ENCODE assay signal across 1 cellular context in genomic region chr4:22474636-22475310, GRCh38.
A peak's percentile ranks its signal among the peaks of the same experiment; 100 is the strongest.
TF ChIP-seq lines count a peak whose summit lies in the region.

No MANE protein-coding gene starts in this region.

TF ChIP-seq in HepG2, 621 proteins besides CTCF, POLR2A, EP300 and RAD21 (continued from another document and continues in another):
- TF ChIP-seq LCORL (IDR thresholded peaks at IDR 0.05) (no peak), LCORL (CRISPR knock-in tag; IDR thresholded peaks at IDR 0.05) (no peak), ZSCAN25 (CRISPR knock-in tag; IDR thresholded peaks at IDR 0.05) (no peak), ETV6 (CRISPR knock-in tag; conservative IDR thresholded peaks at IDR 0.05) (no peak), GABPB1 (CRISPR knock-in tag; IDR thresholded peaks at IDR 0.05) (no peak), MXI1 (IDR thresholded peaks at IDR 0.05; ENCODE audit: borderline replicate concordance, low read depth, low read length) (no peak), ZNF136 (CRISPR knock-in tag; IDR thresholded peaks at IDR 0.05; ENCODE audit: low read depth) (no peak), SRY (CRISPR knock-in tag; IDR thresholded peaks at IDR 0.05) (no peak), ZBTB4 (CRISPR knock-in tag; IDR thresholded peaks at IDR 0.05; ENCODE audit: borderline replicate concordance) (no peak), IRX3 (CRISPR knock-in tag; IDR thresholded peaks at IDR 0.05; ENCODE audit: borderline replicate concordance, low read depth) (no peak), PATZ1 (CRISPR knock-in tag; IDR thresholded peaks at IDR 0.05) (peak; percentile 41; the same call in 1 of the 2 replicates), ZNF75D (CRISPR knock-in tag; IDR thresholded peaks at IDR 0.05; ENCODE audit: borderline replicate concordance) (no peak), CERS6 (CRISPR knock-in tag; IDR thresholded peaks at IDR 0.05) (no peak), TP53 (CRISPR knock-in tag; conservative IDR thresholded peaks at IDR 0.05) (no peak), HOXD1 (CRISPR knock-in tag; IDR thresholded peaks at IDR 0.05) (no peak), MAFG (CRISPR knock-in tag; IDR thresholded peaks at IDR 0.05) (no peak), TERF1 (CRISPR knock-in tag; IDR thresholded peaks at IDR 0.05) (no peak), POLR2G (IDR thresholded peaks at IDR 0.05; ENCODE audit: low read depth, low read length) (no peak), SOX13 (IDR thresholded peaks at IDR 0.05) (peak; percentile 80), SOX13 (CRISPR knock-in tag; conservative IDR thresholded peaks at IDR 0.05 in 1 of 2, IDR thresholded peaks at IDR 0.05 in 1 of 2) (peak in 1 of 2 experiments; percentile 98; a peak in 2 of 4 replicates), ARID4A (CRISPR knock-in tag; IDR thresholded peaks at IDR 0.05; ENCODE audit: borderline replicate concordance) (no peak), CEBPG (CRISPR knock-in tag; IDR thresholded peaks at IDR 0.05) (peak; percentile 89), SRSF9 (IDR thresholded peaks at IDR 0.05; ENCODE audit: borderline replicate concordance, insufficient read depth, low read depth, low read length, poor library complexity, severe bottlenecking) (no peak), GATAD2A (CRISPR knock-in tag; IDR thresholded peaks at IDR 0.05) (peak; percentile 80), CREB1 (IDR thresholded peaks at IDR 0.05) (no peak), CREB1 (CRISPR knock-in tag; IDR thresholded peaks at IDR 0.05) (peak; percentile 49; the same call in 1 of the 2 replicates), ZC3H4 (CRISPR knock-in tag; IDR thresholded peaks at IDR 0.05; ENCODE audit: borderline replicate concordance) (no peak), ZNF407 (CRISPR knock-in tag; IDR thresholded peaks at IDR 0.05; ENCODE audit: not compliant biosample characterization) (no peak), SRSF4 (IDR thresholded peaks at IDR 0.05; ENCODE audit: low read depth, low read length, poor library complexity, severe bottlenecking) (no peak), ZNF766 (CRISPR knock-in tag; IDR thresholded peaks at IDR 0.05; ENCODE audit: borderline replicate concordance) (no peak), SKIL (CRISPR knock-in tag; IDR thresholded peaks at IDR 0.05; ENCODE audit: borderline replicate concordance) (no peak), ZNF737 (CRISPR knock-in tag; IDR thresholded peaks at IDR 0.05; ENCODE audit: borderline replicate concordance) (no peak)
